ENCODE assay signal across 8 cellular contexts in the genomic region with DNA sequence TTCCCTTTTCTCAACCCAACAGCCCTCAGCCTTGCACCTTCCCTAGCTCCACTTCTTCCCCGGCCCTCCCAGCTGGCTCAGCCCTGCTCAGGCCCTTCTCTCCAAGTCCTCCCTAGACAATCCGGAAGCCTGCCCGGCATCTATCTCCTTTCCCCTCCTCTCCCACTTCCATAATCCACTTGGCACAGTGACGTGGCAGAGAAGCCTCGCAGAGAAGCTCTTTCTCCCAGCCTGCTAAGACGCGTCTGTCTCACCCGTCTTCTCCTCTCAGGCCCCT. TPM values are rescaled to one million over a fixed set of nuclear protein-coding genes. Genes with fewer than 3 reads are reported as not detected.
DNase-seq lines count a peak whose midpoint lies in the region; ATAC-seq and TF ChIP-seq lines count a peak whose summit lies in the region.

No MANE protein-coding gene starts in this region.

- H3K4me3 ChIP-seq in OCI-LY3 (ENCODE audit: low read length): peak overlapping the region; percentile 98

- H3K4me1 ChIP-seq in OCI-LY3 (ENCODE audit: low read length): peaks cover 11% of the 10 kb centered on the region

- H3K79me2 ChIP-seq in OCI-LY3 (ENCODE audit: low read length): peaks cover 9% of the 10 kb centered on the region

- H3K4me2 ChIP-seq in OCI-LY3 (ENCODE audit: low read length): peak overlapping the region; percentile 100

- peaks cover 4% of the 10 kb centered on the region for H3K36me3 Mint-ChIP-seq in activated T-cell treated with anti-CD3 and anti-CD28 coated beads, Interleukin-2, amount 50 U/mL, for 4 hours (ENCODE audit: insufficient read depth)

- H3K36me3 ChIP-seq in OCI-LY3 (replicated peaks; ENCODE audit: low read depth, low read length): peaks cover 4% of the 10 kb centered on the region

- peak overlapping the region; percentile 77 for H3K9ac ChIP-seq in OCI-LY3 (ENCODE audit: low read length)

- H3K27me3 Mint-ChIP-seq in activated T-cell treated with anti-CD3 and anti-CD28 coated beads, Interleukin-2, amount 50 U/mL, for 4 hours (ENCODE audit: low read depth): no peaks in the 10 kb centered on the region

- DNase-seq in activated T-cell treated with anti-CD3 and anti-CD28 coated beads, Interleukin-2, amount 50 U/mL, for 4 hours: no peak
- DNase-seq in activated T-cell treated with anti-CD3 and anti-CD28 coated beads for 4 hours (no peak), cerebellar cortex (ENCODE audit: low spot score) (peak; percentile 51), left kidney (ENCODE audit: low read depth, low spot score) (peak; percentile 72), substantia nigra (lab: John Stamatoyannopoulos, UW) (peak in 6 of 49 donors; percentile 10 to 45 (median 30)), GM19240 (ENCODE audit: insufficient read length, low spot score) (no peak)

- no peaks in the 10 kb centered on the region for H3K9me3 Mint-ChIP-seq in activated T-cell treated with anti-CD3 and anti-CD28 coated beads, Interleukin-2, amount 50 U/mL, for 4 hours

- H3K27ac ChIP-seq in OCI-LY3 (ENCODE audit: low read length) (no peak overlapping the region), substantia nigra (ENCODE audit: low read depth, low read length, poor library complexity, severe bottlenecking) (peak overlapping the region; percentile 66)

- peak overlapping the region; percentile 91 for H3K4me3 Mint-ChIP-seq in activated T-cell treated with anti-CD3 and anti-CD28 coated beads, Interleukin-2, amount 50 U/mL, for 4 hours

- no peaks in the 10 kb centered on the region for H3K9me3 ChIP-seq in OCI-LY3 (ENCODE audit: insufficient read depth, low read length)

- no peak overlapping the region for H2AFZ ChIP-seq in OCI-LY3 (ENCODE audit: low read depth, low read length)

- peaks cover 15% of the 10 kb centered on the region; the same call in 1 of the 2 replicates for H4K20me1 ChIP-seq in OCI-LY3 (ENCODE audit: insufficient read depth, low read length)

- no peaks in the 10 kb centered on the region for H3K27me3 ChIP-seq in OCI-LY3 (ENCODE audit: low read depth, low read length)

- no peak for ATAC-seq in activated T-cell treated with anti-CD3 and anti-CD28 coated beads, Interleukin-2, amount 50 U/mL, for 4 hours
- no peak for ATAC-seq in HG03025 (IDR thresholded peaks at IDR 0.05; ENCODE audit: low FRiP score, unreplicated experiment)

- H3K4me1 Mint-ChIP-seq in activated T-cell treated with anti-CD3 and anti-CD28 coated beads, Interleukin-2, amount 50 U/mL, for 4 hours (ENCODE audit: low read depth): peaks cover 13% of the 10 kb centered on the region

- TF ChIP-seq CTCF in OCI-LY3 (IDR thresholded peaks at IDR 0.05; ENCODE audit: low read depth, low read length): no peak

RNA-seq across cellular contexts. Expression of gene UBXN6, which starts 1.1 kb away (rescaled TPM):
- total RNA-seq in activated T-cell treated with anti-CD3 and anti-CD28 coated beads, Interleukin-2, amount 50 U/mL, for 4 hours: 10 to 100 TPM; 57.2 to 73.1 (median 70.7) TPM

RNA-seq across cellular contexts. Expression of gene HDGFL2, which starts 15.6 kb away (rescaled TPM):
- 10 to 100 TPM; 38.9 to 41.8 (median 40.7) TPM for total RNA-seq in activated T-cell treated with anti-CD3 and anti-CD28 coated beads, Interleukin-2, amount 50 U/mL, for 4 hours

RNA-seq across cellular contexts. Expression of gene CHAF1A, which starts 54.1 kb away (rescaled TPM):
- 10 to 100 TPM; 59.1 to 81.0 (median 64.3) TPM for total RNA-seq in activated T-cell treated with anti-CD3 and anti-CD28 coated beads, Interleukin-2, amount 50 U/mL, for 4 hours

RNA-seq across cellular contexts. Expression of gene SH3GL1, which starts 56.2 kb away (rescaled TPM):
- total RNA-seq in activated T-cell treated with anti-CD3 and anti-CD28 coated beads, Interleukin-2, amount 50 U/mL, for 4 hours: 10 to 100 TPM; 50.8 to 52.6 (median 52.2) TPM

Comparison
In these comparisons a context has a peak if more than half of its experiments do, and no peak if none do; other contexts are left out.
1. DNase-seq: peak in cerebellar cortex (single experiment) and left kidney (single experiment); none in activated T-cell treated with anti-CD3 and anti-CD28 coated beads, Interleukin-2, amount 50 U/mL, for 4 hours (single experiment), activated T-cell treated with anti-CD3 and anti-CD28 coated beads for 4 hours (single experiment) and GM19240 (single experiment).